19 cellular contexts compared by ENCODE assay signal in the genomic region with DNA sequence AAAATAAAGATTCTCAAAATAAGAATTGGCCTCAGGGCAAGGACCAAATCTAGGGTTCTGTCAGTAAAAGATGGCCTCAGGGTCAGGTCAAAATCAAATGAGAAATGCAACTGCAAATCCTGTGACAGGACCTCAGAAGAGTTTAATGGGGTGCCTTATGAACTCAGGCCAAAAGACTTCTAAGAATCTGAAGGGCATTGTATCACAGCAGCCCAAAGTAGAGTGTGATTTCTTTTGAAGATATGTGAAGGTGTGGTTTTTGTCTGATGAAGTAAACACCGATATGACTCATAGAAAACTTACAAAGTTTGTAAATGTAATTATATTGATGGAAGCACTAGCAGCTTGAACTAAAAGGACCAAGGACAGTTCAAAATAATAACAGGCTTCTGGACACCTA.
"Had no signal": no experiment of that assay in that cellular context is flagged by ENCODE, and none has a peak within 500 bp of the region (broad histone marks: within the 10 kb centered on the region; RNA-seq: fewer than 3 reads in every experiment).

No MANE protein-coding gene starts in this region.

- ATAC-seq: activated CD4-positive, CD25-positive, alpha-beta regulatory T cell treated with anti-CD3 and anti-CD28 coated beads, Interleukin-2, amount 50 U/mL, for 24 hours; activated naive CD8-positive, alpha-beta T cell treated with anti-CD3 and anti-CD28 coated beads, Interleukin-2, amount 50 U/mL, for 24 hours; esophagus mucosa; natural killer cell had no signal

- H2AFZ ChIP-seq: hepatocyte had no signal

- H3K4me2 ChIP-seq: hepatocyte had no signal

- H3K36me3 ChIP-seq: ascending aorta, cardiac muscle cell, left ventricle myocardium inferior, neutrophil, transverse colon had no signal

- H3K79me2 ChIP-seq: hepatocyte had no signal

- H3K9me3 ChIP-seq: ascending aorta, left ventricle myocardium inferior, neutrophil, transverse colon had no signal

- H3K27me3 ChIP-seq: ascending aorta, cardiac muscle cell, hepatocyte, neutrophil, transverse colon had no signal

- H3K4me1 ChIP-seq: ascending aorta, left ventricle myocardium inferior, transverse colon had no signal

- H3K4me3 ChIP-seq: ascending aorta, cardiac muscle cell, hepatocyte, left ventricle myocardium inferior, transverse colon had no signal

- DNase-seq: activated CD4-positive, alpha-beta T cell treated with anti-CD3 and anti-CD28 coated beads, Interleukin-2, amount 50 U/mL, for 1 hour; activated CD8-positive, alpha-beta memory T cell treated with anti-CD3 and anti-CD28 coated beads for 24 hours; activated naive CD4-positive, alpha-beta T cell treated with anti-CD3 and anti-CD28 coated beads for 36 hours; activated naive CD8-positive, alpha-beta T cell treated with anti-CD3 and anti-CD28 coated beads, Interleukin-2, amount 50 U/mL, for 24 hours; endodermal cell; islet precursor cell; left ventricle myocardium inferior; natural killer cell; posterior cingulate gyrus; stimulated activated CD4-positive, alpha-beta T cell treated with anti-CD3 and anti-CD28 coated beads, Interleukin-4, amount 100 ng/mL, for 4 hours; stimulated activated CD8-positive, alpha-beta memory T cell treated with anti-CD3 and anti-CD28 coated beads, Interleukin-4, amount 100 ng/mL, for 48 hours; stimulated activated naive CD4-positive, alpha-beta T cell treated with Interleukin-2 at 50 U/mL for 16 hours; transverse colon had no signal

- H3K27ac ChIP-seq: ascending aorta, cardiac muscle cell, hepatocyte, left ventricle myocardium inferior, neutrophil, transverse colon had no signal
